In the genomic region with DNA sequence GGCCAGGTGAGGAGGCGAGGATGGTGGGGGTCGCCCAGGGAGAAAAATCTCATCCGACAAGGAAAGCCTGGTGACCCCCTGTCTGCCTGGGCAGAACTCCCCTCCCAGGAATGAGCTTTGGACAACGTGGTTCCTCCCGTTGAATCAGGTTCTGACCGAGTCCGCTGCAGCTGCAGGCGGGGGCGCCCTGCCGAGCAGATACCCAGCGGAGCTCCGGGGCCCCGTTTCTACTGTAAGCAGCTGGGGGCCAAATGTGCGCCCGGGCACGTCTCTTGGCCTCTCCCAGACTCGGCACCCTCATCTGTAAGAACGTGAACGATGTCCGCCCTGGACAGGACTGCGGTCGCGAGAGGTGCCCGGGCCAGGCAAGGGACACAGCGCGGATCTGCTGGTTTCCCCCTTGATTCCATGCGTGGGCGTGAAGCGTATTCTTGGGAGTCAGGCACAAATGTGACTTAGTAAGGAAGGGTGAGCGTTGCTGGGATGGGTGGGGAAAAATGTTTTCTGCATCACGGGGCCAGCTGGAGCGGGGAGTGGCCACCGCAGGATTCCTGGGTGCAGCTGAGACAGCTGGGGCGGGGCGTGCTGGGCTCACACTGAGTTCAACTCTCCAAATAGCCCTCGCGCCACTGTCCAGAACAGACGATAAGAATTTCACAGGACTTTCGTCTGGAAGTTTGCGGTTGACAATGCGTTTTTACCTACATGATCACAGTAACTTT, we compare ENCODE assay signal across 8 cellular contexts. TPM values are rescaled to one million over a fixed set of nuclear protein-coding genes. Genes with fewer than 3 reads are reported as not detected.
DNase-seq lines count a peak whose midpoint lies in the region; ATAC-seq and TF ChIP-seq lines count a peak whose summit lies in the region.

No MANE protein-coding gene starts in this region.

- peak; percentile 84 for ATAC-seq in RWPE2 (ENCODE audit: low read depth)

- H3K27me3 ChIP-seq in RWPE2 (ENCODE audit: insufficient read depth, poor library complexity, severe bottlenecking): no peaks in the 10 kb centered on the region

- peaks cover 17% of the 10 kb centered on the region for H3K4me1 ChIP-seq in RWPE2 (ENCODE audit: insufficient read depth, poor library complexity, severe bottlenecking)

- H3K4me3 ChIP-seq in RWPE2 (ENCODE audit: severe bottlenecking) (peak overlapping the region; percentile 29), fibroblast of villous mesenchyme (ENCODE audit: low read depth, low read length) (peak overlapping the region; percentile 60)

- TF ChIP-seq CTCF in RWPE2 (IDR thresholded peaks at IDR 0.05; ENCODE audit: poor library complexity, severe bottlenecking): peak; percentile 14
- TF ChIP-seq CTCF in fibroblast of villous mesenchyme (IDR thresholded peaks at IDR 0.05; ENCODE audit: insufficient read depth, low read depth, low read length): no peak

- H3K27ac ChIP-seq in RWPE2 (ENCODE audit: poor library complexity, severe bottlenecking): peak overlapping the region; percentile 86

- DNase-seq in DMS53 treated with DMSO at 0.1 percent for 48 hours (lab: John Stamatoyannopoulos, UW; ENCODE audit: unreplicated experiment) (peak; percentile 60), RWPE2 (ENCODE audit: low spot score) (peak; percentile 93), fibroblast of villous mesenchyme (ENCODE audit: low read depth) (peak; percentile 93), non-pigmented ciliary epithelial cell (ENCODE audit: low read depth) (peak; percentile 88), cortex of kidney (lab: John Stamatoyannopoulos, UW) (no peak), Ammon's horn (ENCODE audit: low spot score) (no peak), COLO829 (ENCODE audit: low spot score) (no peak), T1000 (lab: John Stamatoyannopoulos, UW) (no peak)

- no peaks in the 10 kb centered on the region for H3K9me3 ChIP-seq in RWPE2 (ENCODE audit: severe bottlenecking)

- no peaks in the 10 kb centered on the region for H3K36me3 ChIP-seq in RWPE2 (ENCODE audit: low read depth)

RNA-seq across cellular contexts. Expression of a gene that starts 20.2 kb away (rescaled TPM):
- 821 and 1,150 TPM in 2 replicates for total RNA-seq in fibroblast of villous mesenchyme

RNA-seq across cellular contexts. Expression of a gene that starts 33.7 kb away (rescaled TPM):
- not detected in 2 replicates for total RNA-seq in fibroblast of villous mesenchyme

Comparison
In these comparisons a context has a peak if more than half of its experiments do, and no peak if none do; other contexts are left out.
1. DNase-seq: peak in DMS53 treated with DMSO at 0.1 percent for 48 hours (single experiment), RWPE2 (single experiment), fibroblast of villous mesenchyme (single experiment) and non-pigmented ciliary epithelial cell (single experiment); none in cortex of kidney (single experiment), Ammon's horn (single experiment), COLO829 (single experiment) and T1000 (single experiment).